Comparison of ENCODE assay signal across 9 cellular contexts in genomic region chr12:120199025-120199424, GRCh38. TPM values are rescaled to one million over a fixed set of nuclear protein-coding genes. Genes with fewer than 3 reads are reported as not detected.
DNase-seq lines count a peak whose midpoint lies in the region; ATAC-seq and TF ChIP-seq lines count a peak whose summit lies in the region.
"Had no signal": no experiment of that assay in that cellular context is flagged by ENCODE, and none has a peak within 500 bp of the region (broad histone marks: within the 10 kb centered on the region; RNA-seq: fewer than 3 reads in every experiment).

No MANE protein-coding gene starts in this region.

- H3F3A ChIP-seq in PC-3 (ENCODE audit: low read length, unreplicated experiment): peaks cover 49% of the 10 kb centered on the region

- H3K36me3 ChIP-seq in PC-3 (ENCODE audit: low read depth, low read length) (peaks cover 45% of the 10 kb centered on the region), rectal smooth muscle tissue (ENCODE audit: control insufficient read depth, insufficient read depth, low read length) (peaks cover 22% of the 10 kb centered on the region)

- H3K27ac Mint-ChIP-seq in effector memory CD8-positive, alpha-beta T cell: peak overlapping the region; percentile 46 to 99

- no peak for ATAC-seq in PC-3
- ATAC-seq in effector memory CD8-positive, alpha-beta T cell (replicated peaks): no peak

- no peak overlapping the region for H2AFZ ChIP-seq in PC-3 (ENCODE audit: low read length)

- H3K4me2 ChIP-seq in PC-3 (ENCODE audit: low read length): peak overlapping the region; percentile 94

- DNase-seq in PC-3: peak; percentile 34
- no peak for DNase-seq in effector memory CD8-positive, alpha-beta T cell
- DNase-seq in COR-L47 (lab: John Stamatoyannopoulos, UW): no peak
- DNase-seq in GM13976 (ENCODE audit: low spot score): no peak
- DNase-seq in NCI-H82 (lab: John Stamatoyannopoulos, UW): no peak
- DNase-seq in iPS-NIHi11 (ENCODE audit: low spot score): no peak
- DNase-seq: testis had no signal

- no TSS peak for BruUV-seq in PC-3 (replicated peaks; lab: Mats Ljungman, UMichigan)

- H3K9me3 Mint-ChIP-seq in effector memory CD8-positive, alpha-beta T cell: no peaks in the 10 kb centered on the region

- peaks cover 65% of the 10 kb centered on the region for H3K79me2 ChIP-seq in PC-3 (ENCODE audit: low read length)

- H3K9me3 ChIP-seq in PC-3 (ENCODE audit: low read length): no peaks in the 10 kb centered on the region
- H3K9me3 ChIP-seq: testis had no signal

- intact Hi-C loops in PC-3 (cut with micrococcal nuclease): no loop called here

- H3K9ac ChIP-seq in PC-3 (ENCODE audit: low read length) (peak overlapping the region; percentile 98), rectal smooth muscle tissue (ENCODE audit: low read length) (no peak overlapping the region)

- peak overlapping the region; percentile 96 for H3K4me3 Mint-ChIP-seq in effector memory CD8-positive, alpha-beta T cell

- in situ Hi-C loops in GM13976 (cut with MboI; ENCODE audit: low sequenced_read_pairs, unreplicated experiment): no loop called here

- CTCF ChIA-PET in PC-3 (lab: Charles Lee): no interaction called here

- TF ChIP-seq CTCF in PC-3 (conservative IDR thresholded peaks at IDR 0.05; ENCODE audit: low read depth, low read length): no peak
- TF ChIP-seq CTCF in GM13976 (IDR thresholded peaks at IDR 0.05; ENCODE audit: borderline replicate concordance, control extremely low read depth, extremely low read depth, insufficient read depth, missing control alignments): no peak

- peaks cover 30 to 38% of the 10 kb centered on the region in 2 donors for H3K4me1 Mint-ChIP-seq in effector memory CD8-positive, alpha-beta T cell (ENCODE audit: low read depth in 2 of 2)

- H3K36me3 Mint-ChIP-seq in effector memory CD8-positive, alpha-beta T cell (ENCODE audit: insufficient read depth): peaks cover 69% of the 10 kb centered on the region

- H3K27me3 Mint-ChIP-seq in effector memory CD8-positive, alpha-beta T cell: no peaks in the 10 kb centered on the region

- H3K4me1 ChIP-seq in PC-3 (ENCODE audit: insufficient read depth, low read length) (peaks cover 54% of the 10 kb centered on the region), rectal smooth muscle tissue (ENCODE audit: control insufficient read depth, insufficient read depth, low read length) (peaks cover 19% of the 10 kb centered on the region)

- H3K27me3 ChIP-seq in PC-3 (ENCODE audit: low read length): no peaks in the 10 kb centered on the region
- no peaks in the 10 kb centered on the region for H3K27me3 ChIP-seq in rectal smooth muscle tissue (ENCODE audit: control insufficient read depth, insufficient read depth, low read length)
- H3K27me3 ChIP-seq: testis had no signal

- H3K9me2 ChIP-seq in PC-3 (replicated peaks; ENCODE audit: low read length): no peaks in the 10 kb centered on the region

- peaks cover 47% of the 10 kb centered on the region for H4K20me1 ChIP-seq in PC-3 (ENCODE audit: low read length)

- POLR2A ChIA-PET in PC-3 (lab: Charles Lee; ENCODE audit: unreplicated experiment): interaction anchor here (0.6 to 0.9 kb wide), 3 partner anchors 66 to 382 kb away, joined by 3 to 5 read pairs (median 3); partner anchors contain the start of genes COQ5, POP5 and PXN

- H3K4me3 ChIP-seq in GM08714 (ENCODE audit: low read length) (peak overlapping the region; percentile 97), PC-3 (ENCODE audit: low read length) (peak overlapping the region; percentile 76), rectal smooth muscle tissue (ENCODE audit: low read length) (peak overlapping the region; percentile 98)

- peak overlapping the region; percentile 67 for H3K27ac ChIP-seq in PC-3 (ENCODE audit: low read length)
- H3K27ac ChIP-seq in rectal smooth muscle tissue (ENCODE audit: low read depth, low read length): no peak overlapping the region

RNA-seq across cellular contexts. Expression of gene RPLP0, which starts 1.9 kb away (rescaled TPM):
- total RNA-seq in PC-3 (2014; rRNA removed): 6,714 and 7,550 TPM in 2 replicates

RNA-seq across cellular contexts. Expression of gene GCN1, which starts 4.5 kb away (rescaled TPM):
- 254 and 334 TPM in 2 replicates for total RNA-seq in PC-3 (2014; rRNA removed)
